Comparison of ENCODE assay signal across 15 cellular contexts in the genomic region with DNA sequence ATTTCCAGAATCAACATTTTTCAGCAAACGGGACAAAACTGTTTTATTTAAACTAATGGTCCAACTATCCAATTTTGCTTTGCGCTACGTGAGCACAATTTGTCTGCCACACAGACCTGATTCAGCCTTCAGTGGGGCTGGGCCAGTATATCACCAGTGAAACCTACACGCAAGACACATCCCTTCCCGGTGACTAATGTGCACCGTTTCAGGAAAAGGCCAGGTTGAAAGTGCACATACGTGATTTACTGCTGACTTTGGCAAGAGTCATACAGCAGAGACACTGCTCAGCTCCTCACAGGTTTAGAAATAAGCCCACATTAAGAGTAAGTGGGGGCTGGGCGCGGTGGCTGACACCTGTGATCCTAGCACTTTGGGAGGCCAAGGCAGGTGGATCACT. TPM values are rescaled to one million over a fixed set of nuclear protein-coding genes. Genes with fewer than 3 reads are reported as not detected.
DNase-seq lines count a peak whose midpoint lies in the region; ATAC-seq and TF ChIP-seq lines count a peak whose summit lies in the region.
"Had no signal": no experiment of that assay in that cellular context is flagged by ENCODE, and none has a peak within 500 bp of the region (broad histone marks: within the 10 kb centered on the region; RNA-seq: fewer than 3 reads in every experiment).

No MANE protein-coding gene starts in this region.

- peaks cover 3% of the 10 kb centered on the region for H3K79me1 ChIP-seq in mesenchymal stem cell (replicated peaks; ENCODE audit: low read length, poor library complexity, severe bottlenecking)

- H3K4me2 ChIP-seq in OCI-LY7 (ENCODE audit: low read length) (no peak overlapping the region), mesenchymal stem cell (ENCODE audit: low read length, poor library complexity, severe bottlenecking) (no peak overlapping the region)

- H3K18ac ChIP-seq in mesenchymal stem cell (ENCODE audit: low read depth in 1 of 2, low read length in 2 of 2) = no peak overlapping the region

- H2BK12ac ChIP-seq in mesenchymal stem cell (ENCODE audit: low read length in 2 of 2) = no peak overlapping the region

- H3K14ac ChIP-seq in mesenchymal stem cell (ENCODE audit: low read length in 2 of 2) = no peak overlapping the region

- no peak overlapping the region for H2BK15ac ChIP-seq in mesenchymal stem cell (ENCODE audit: low read depth, poor library complexity, severe bottlenecking)

- no peak overlapping the region for H2BK5ac ChIP-seq in mesenchymal stem cell (ENCODE audit: low read depth, low read length, poor library complexity, severe bottlenecking)

- H2AFZ ChIP-seq in OCI-LY7 (ENCODE audit: low read length) (no peak overlapping the region), mesenchymal stem cell (ENCODE audit: low read depth, low read length) (no peak overlapping the region)

- H3K9me2 ChIP-seq in OCI-LY7 (ENCODE audit: insufficient read depth, low read length) = no peaks in the 10 kb centered on the region

- no peak overlapping the region for H4K91ac ChIP-seq in mesenchymal stem cell (ENCODE audit: low read length)

- no peak overlapping the region for H3K4ac ChIP-seq in mesenchymal stem cell (ENCODE audit: low read depth in 1 of 2, low read length in 2 of 2)

- H2BK120ac ChIP-seq in mesenchymal stem cell (ENCODE audit: low read depth, low read length) = no peak overlapping the region

- CTCF ChIA-PET in OCI-LY7 (lab: Charles Lee; ENCODE audit: unreplicated experiment) = interaction anchor here (0.7 kb wide), 1 partner anchor 1710 kb away, joined by 3 read pairs; no protein-coding TSS in a partner anchor

- no peak for ATAC-seq in HG03196 (IDR thresholded peaks at IDR 0.05; ENCODE audit: unreplicated experiment)
- ATAC-seq: CD8-positive, alpha-beta T cell had no signal

- no peak overlapping the region for H3K9ac ChIP-seq in mesenchymal stem cell (ENCODE audit: low read length)
- H3K9ac ChIP-seq: BLaER1 treated with 17β-estradiol and CSF1 and Interleukin-3, amounts not matched to agents 10 nM and 100 nM had no signal

- H2AK5ac ChIP-seq in mesenchymal stem cell (ENCODE audit: low read length, severe bottlenecking) = no peak overlapping the region

- no peaks in the 10 kb centered on the region for H3K79me2 ChIP-seq in OCI-LY7 (ENCODE audit: insufficient read depth, low read depth, low read length)

- H3K4me3 ChIP-seq in OCI-LY7 (ENCODE audit: low read depth, low read length, poor library complexity, severe bottlenecking) (no peak overlapping the region), mesenchymal stem cell (ENCODE audit: insufficient read depth in 1 of 2, low read depth in 1 of 2, low read length in 2 of 2) (no peak overlapping the region)
- H3K4me3 ChIP-seq: BLaER1 treated with 17β-estradiol and CSF1 and Interleukin-3, amounts not matched to agents 10 nM and 100 nM had no signal

- POLR2A ChIA-PET in OCI-LY7 (lab: Charles Lee) = no interaction called here

- no peak overlapping the region for H3K23ac ChIP-seq in mesenchymal stem cell (ENCODE audit: low read length in 2 of 2)

- H3K27ac ChIP-seq in epithelial cell of prostate = peak overlapping the region; percentile 55
- H3K27ac ChIP-seq in OCI-LY7 (ENCODE audit: low read depth, low read length, poor library complexity, severe bottlenecking) = no peak overlapping the region
- H3K27ac ChIP-seq in mesenchymal stem cell (ENCODE audit: low read length, poor library complexity, severe bottlenecking) = no peak overlapping the region
- H3K27ac ChIP-seq: BLaER1 treated with 17β-estradiol and CSF1 and Interleukin-3, amounts not matched to agents 10 nM and 100 nM had no signal

- no TSS peak for BruUV-seq in OCI-LY7 (replicated peaks; lab: Mats Ljungman, UMichigan)

- peak; percentile 25 for DNase-seq in M059J (ENCODE audit: low read depth)
- DNase-seq in RPMI8226 = peak; percentile 40
- DNase-seq in epithelial cell of prostate (ENCODE audit: low read depth, low spot score) = no peak
- peak; percentile 53 for DNase-seq in kidney tubule cell (ENCODE audit: low spot score)
- DNase-seq in OCI-LY7 (ENCODE audit: low spot score) = no peak
- DNase-seq in mesenchymal stem cell = no peak
- DNase-seq: Calu3; CD8-positive, alpha-beta T cell; DMS 273 treated with DMSO at 0.1 percent for 48 hours; DMS53; DND-41; EL; H9 had no signal

- H4K8ac ChIP-seq in mesenchymal stem cell (ENCODE audit: low read length) = no peak overlapping the region

- H3K36me3 ChIP-seq in OCI-LY7 (ENCODE audit: insufficient read depth, low read length) (no peaks in the 10 kb centered on the region), mesenchymal stem cell (ENCODE audit: control insufficient read depth in 1 of 2, insufficient read depth in 2 of 2, low read depth in 1 of 2, low read length in 2 of 2) (no peaks in the 10 kb centered on the region)
- H3K36me3 ChIP-seq: BLaER1 treated with 17β-estradiol and CSF1 and Interleukin-3, amounts not matched to agents 10 nM and 100 nM had no signal

- 80% methylated on average over 9 of the region's 9 CpGs for WGBS in mesenchymal stem cell

- H3K9me3 ChIP-seq in OCI-LY7 (ENCODE audit: low read length) (no peaks in the 10 kb centered on the region), mesenchymal stem cell (ENCODE audit: control insufficient read depth, low read length) (no peaks in the 10 kb centered on the region)
- H3K9me3 ChIP-seq: BLaER1 treated with 17β-estradiol and CSF1 and Interleukin-3, amounts not matched to agents 10 nM and 100 nM had no signal

- H4K20me1 ChIP-seq in OCI-LY7 (ENCODE audit: insufficient read depth, low read length) = no peaks in the 10 kb centered on the region

- TF ChIP-seq CTCF in OCI-LY7 (conservative IDR thresholded peaks at IDR 0.05; ENCODE audit: low read length) = no peak

- H3K4me1 ChIP-seq in OCI-LY7 (ENCODE audit: insufficient read depth, low read length, poor library complexity, severe bottlenecking) (no peaks in the 10 kb centered on the region), mesenchymal stem cell (ENCODE audit: control insufficient read depth, insufficient read depth, low read depth, low read length) (peaks cover 8% of the 10 kb centered on the region)

- peaks cover 23 to 68% of the 10 kb centered on the region in 2 experiments for H3K27me3 ChIP-seq in mesenchymal stem cell (ENCODE audit: control insufficient read depth in 1 of 2, insufficient read depth in 1 of 2, low read length in 2 of 2)

- intact Hi-C loops in OCI-LY7 (cut with micrococcal nuclease; ENCODE audit: unreplicated experiment) = no loop called here

RNA-seq across cellular contexts. Expression of a gene that starts 5.1 kb away (rescaled TPM):
- total RNA-seq in M059J (2014; rRNA removed; shearing (Covaris generic)) = 18.7 and 22.2 TPM in 2 replicates
- total RNA-seq in OCI-LY7 (2014; rRNA removed; shearing (Covaris generic)) = not detected in 2 replicates
- not detected in 2 replicates for total RNA-seq in OCI-LY7 (2022)
- polyA plus RNA-seq in mesenchymal stem cell (2013, experiment 1 of 2) = 48.1 TPM
- 46.7 TPM for polyA plus RNA-seq in mesenchymal stem cell (2013, experiment 2 of 2)
- total RNA-seq: CD8-positive, alpha-beta T cell had no signal

Comparison
In these comparisons a context has a peak if more than half of its experiments do, and no peak if none do; other contexts are left out.
1. DNase-seq: peak in M059J (single experiment), RPMI8226 (single experiment) and kidney tubule cell (single experiment); none in epithelial cell of prostate (single experiment), OCI-LY7 (single experiment) and mesenchymal stem cell (single experiment).
2. RNA of a gene that starts 5.1 kb away (total RNA-seq): 18.7 to 22.2 TPM in M059J; not detected in OCI-LY7; every median in the first group is over 10 times any median in the second.